In genomic region chr19:34430738-34431625, GRCh38 we compare ENCODE assay signal across 8 cellular contexts. TPM values are rescaled to one million over a fixed set of nuclear protein-coding genes. Genes with fewer than 3 reads are reported as not detected.
DNase-seq lines count a peak whose midpoint lies in the region; TF ChIP-seq lines count a peak whose summit lies in the region.

No MANE protein-coding gene starts in this region.

- H3K4me1 ChIP-seq in right atrium auricular region, result peaks cover 0 to 49% of the 10 kb centered on the region in 2 donors
- H3K4me1 ChIP-seq in PC-9 (replicated peaks; ENCODE audit: insufficient read depth), result peaks cover 18% of the 10 kb centered on the region
- peaks cover 34% of the 10 kb centered on the region for H3K4me1 ChIP-seq in suprapubic skin

- no peak overlapping the region for H2AFZ ChIP-seq in PC-9

- intact Hi-C loops in cardiac septum (cut with DNase I) (loop anchor here (2.0 kb wide), 1 partner anchor 66 kb away; the partner anchor contains the start of gene GPI), PC-9 (cut with micrococcal nuclease; ENCODE audit: unreplicated experiment) (no loop called here)

- H3K4me3 ChIP-seq in right atrium auricular region (no peak overlapping the region), PC-9 (peak overlapping the region; percentile 89), astrocyte of the cerebellum (ENCODE audit: low read depth, low read length) (no peak overlapping the region), kidney epithelial cell (ENCODE audit: low read depth, low read length) (no peak overlapping the region), suprapubic skin (peak overlapping the region; percentile 100)

- in situ Hi-C loops in astrocyte of the cerebellum (cut with HindIII; ENCODE audit: low sequenced_read_pairs), result no loop called here

- H3K79me2 ChIP-seq in PC-9 (ENCODE audit: low read depth), result peaks cover 66% of the 10 kb centered on the region

- TF ChIP-seq EP300 in suprapubic skin (IDR thresholded peaks at IDR 0.05), result no peak

- no peak for TF ChIP-seq POLR2A in suprapubic skin (IDR thresholded peaks at IDR 0.05)

- H3K9me2 ChIP-seq in PC-9 (ENCODE audit: insufficient read depth), result no peaks in the 10 kb centered on the region

- POLR2A ChIA-PET in PC-9 (lab: Charles Lee; ENCODE audit: unreplicated experiment), result no interaction called here

- no peaks in the 10 kb centered on the region for H3K27me3 ChIP-seq in right atrium auricular region
- H3K27me3 ChIP-seq in PC-9 (ENCODE audit: insufficient read depth, low read depth), result no peaks in the 10 kb centered on the region
- H3K27me3 ChIP-seq in kidney epithelial cell (ENCODE audit: control insufficient read depth, insufficient read depth, low read length), result no peaks in the 10 kb centered on the region
- H3K27me3 ChIP-seq in suprapubic skin, result no peaks in the 10 kb centered on the region

- H3K36me3 ChIP-seq in right atrium auricular region (peaks cover 14% of the 10 kb centered on the region), PC-9 (ENCODE audit: low read depth) (peaks cover 21% of the 10 kb centered on the region), kidney epithelial cell (ENCODE audit: control insufficient read depth, insufficient read depth, low read length) (peaks cover 3% of the 10 kb centered on the region), suprapubic skin (peaks cover 26% of the 10 kb centered on the region)

- H3K9me3 ChIP-seq in right atrium auricular region (no peaks in the 10 kb centered on the region), PC-9 (ENCODE audit: insufficient read depth, low read depth) (no peaks in the 10 kb centered on the region), suprapubic skin (no peaks in the 10 kb centered on the region)

- H3K4me2 ChIP-seq in PC-9, result peak overlapping the region; percentile 92

- H3F3A ChIP-seq in PC-9 (ENCODE audit: insufficient read depth, low read depth), result peaks cover 22% of the 10 kb centered on the region; the same call in 1 of the 2 replicates

- DNase-seq in right atrium auricular region (ENCODE audit: low spot score) (no peak), cardiac septum (ENCODE audit: low spot score) (no peak), HPDE6-E6E7 (ENCODE audit: extremely low spot score) (peak; percentile 40), PC-9 (peak in 1 of 2 experiments; percentile 39), astrocyte of the cerebellum (ENCODE audit: low read depth) (peak; percentile 20), kidney epithelial cell (ENCODE audit: low read depth) (peak; percentile 14), suprapubic skin (ENCODE audit: low spot score in 2 of 2) (no peak), mucosa of gallbladder (ENCODE audit: low spot score) (no peak)

- TF ChIP-seq CTCF in right atrium auricular region (IDR thresholded peaks at IDR 0.05) (peak; percentile 31 to 68), PC-9 (conservative IDR thresholded peaks at IDR 0.05) (peak; percentile 51; the same call in 1 of the 2 replicates), astrocyte of the cerebellum (IDR thresholded peaks at IDR 0.05; ENCODE audit: low read depth, low read length, missing control alignments) (peak; percentile 89), kidney epithelial cell (IDR thresholded peaks at IDR 0.05; ENCODE audit: insufficient read depth, low read length, poor library complexity, severe bottlenecking) (peak; percentile 79), suprapubic skin (IDR thresholded peaks at IDR 0.05) (peak; percentile 15 to 60)

- BruUV-seq in PC-9 (replicated peaks; lab: Mats Ljungman, UMichigan), result no TSS peak

- H3K27ac ChIP-seq in right atrium auricular region (peak overlapping the region; percentile 2 to 38), PC-9 (no peak overlapping the region), suprapubic skin (peak overlapping the region; percentile 10)

- peaks cover 68% of the 10 kb centered on the region for H4K20me1 ChIP-seq in PC-9 (ENCODE audit: insufficient read depth)

- CTCF ChIA-PET in PC-9 (lab: Charles Lee), result no interaction called here

- WGBS in suprapubic skin, result 41% methylated on average over 6 of the region's 6 CpGs

RNA-seq across cellular contexts. Expression of gene UBA2, which starts 2.8 kb away (rescaled TPM):
- 10 to 100 TPM; 42.1 to 52.3 TPM for total RNA-seq in right atrium auricular region
- total RNA-seq in cardiac septum, result 49.3 TPM
- total RNA-seq in PC-9 (2021), result 93.0 and 101 TPM in 2 replicates
- 88.9 and 89.1 TPM in 2 replicates for total RNA-seq in kidney epithelial cell
- total RNA-seq in suprapubic skin, result 10 to 100 TPM; 60.5 to 98.6 (median 84.7) TPM
- total RNA-seq in mucosa of gallbladder, result 55.4 TPM

RNA-seq across cellular contexts. Expression of gene PDCD2L, which starts 26.8 kb away (rescaled TPM):
- 10 to 100 TPM in 1 of 2 donors, 1 to 10 TPM in 1; 9.5 to 14.0 TPM for total RNA-seq in right atrium auricular region
- 8.5 TPM for total RNA-seq in cardiac septum
- total RNA-seq in PC-9 (2021), result 14.8 and 20.9 TPM in 2 replicates
- total RNA-seq in kidney epithelial cell, result 29.0 and 31.8 TPM in 2 replicates
- total RNA-seq in suprapubic skin, result 10 to 100 TPM in 3 of 4 donors, 1 to 10 TPM in 1; 5.9 to 20.3 (median 14.7) TPM
- 5.7 TPM for total RNA-seq in mucosa of gallbladder

RNA-seq across cellular contexts. Expression of gene WTIP, which starts 50.6 kb away (rescaled TPM):
- total RNA-seq in right atrium auricular region, result 10 to 100 TPM in 1 of 2 donors, 1 to 10 TPM in 1; 8.3 to 32.3 TPM
- 34.7 TPM for total RNA-seq in cardiac septum
- 0.50 and 0.63 TPM in 2 replicates for total RNA-seq in PC-9 (2021)
- 33.4 and 50.5 TPM in 2 replicates for total RNA-seq in kidney epithelial cell
- 10 to 100 TPM in 2 of 4 donors, 1 to 10 TPM in 2; 8.7 to 15.7 (median 12.5) TPM for total RNA-seq in suprapubic skin
- 24.0 TPM for total RNA-seq in mucosa of gallbladder

Comparison
In these comparisons a context has a peak if more than half of its experiments do, and no peak if none do; other contexts are left out.
1. DNase-seq: peak in HPDE6-E6E7 (single experiment), astrocyte of the cerebellum (single experiment) and kidney epithelial cell (single experiment); none in right atrium auricular region (single experiment), cardiac septum (single experiment), suprapubic skin (0 of 2) and mucosa of gallbladder (single experiment).
2. H3K4me3 ChIP-seq: peak in PC-9 (single experiment) and suprapubic skin (single experiment); none in right atrium auricular region (0 of 2), astrocyte of the cerebellum (single experiment) and kidney epithelial cell (single experiment).
3. CTCF ChIP-seq: peak in every context shown above with its lines; median percentile 89 in astrocyte of the cerebellum; 79 in kidney epithelial cell; 51 in PC-9; 50 in right atrium auricular region; 38 in suprapubic skin.